Comparison of ENCODE assay signal across 16 cellular contexts in genomic region chr11:1433568-1433967, GRCh38. TPM values are rescaled to one million over a fixed set of nuclear protein-coding genes. Genes with fewer than 3 reads are reported as not detected.
DNase-seq lines count a peak whose midpoint lies in the region; ATAC-seq and TF ChIP-seq lines count a peak whose summit lies in the region.
"Had no signal": no experiment of that assay in that cellular context is flagged by ENCODE, and none has a peak within 500 bp of the region (broad histone marks: within the 10 kb centered on the region; RNA-seq: fewer than 3 reads in every experiment).

No MANE protein-coding gene starts in this region.

- H3K9me3 ChIP-seq in osteoblast (ENCODE audit: low read depth, low read length), result no peaks in the 10 kb centered on the region
- H3K9me3 ChIP-seq in aorta (ENCODE audit: control insufficient read depth, low read length), result no peaks in the 10 kb centered on the region
- H3K9me3 ChIP-seq: A549; BLaER1 treated with 17β-estradiol and CSF1 and Interleukin-3, amounts not matched to agents 10 nM and 100 nM had no signal

- no peaks in the 10 kb centered on the region for H3K79me2 ChIP-seq in osteoblast (ENCODE audit: insufficient read depth, low read length)

- H3K27ac ChIP-seq in angular gyrus (ENCODE audit: low read depth, low read length) (peak overlapping the region; percentile 7), osteoblast (ENCODE audit: low read depth, low read length) (no peak overlapping the region), aorta (ENCODE audit: low read depth in 1 of 2, low read length in 2 of 2) (no peak overlapping the region)
- H3K27ac ChIP-seq: 22Rv1; A549; BLaER1 treated with 17β-estradiol and CSF1 and Interleukin-3, amounts not matched to agents 10 nM and 100 nM; C4-2B had no signal

- no peaks in the 10 kb centered on the region for H4K20me1 ChIP-seq in osteoblast (ENCODE audit: insufficient read depth, low read length)

- H3K4me2 ChIP-seq in osteoblast (ENCODE audit: insufficient read depth, low read length), result no peak overlapping the region
- H3K4me2 ChIP-seq: A549; BLaER1 treated with 17β-estradiol and CSF1 and Interleukin-3, amounts not matched to agents 10 nM and 100 nM had no signal

- no peak overlapping the region for H3K4me3 ChIP-seq in osteoblast (ENCODE audit: insufficient read depth, low read length)
- no peak overlapping the region for H3K4me3 ChIP-seq in aorta (ENCODE audit: low read length in 2 of 2)
- H3K4me3 ChIP-seq: A549; BLaER1 treated with 17β-estradiol and CSF1 and Interleukin-3, amounts not matched to agents 10 nM and 100 nM had no signal

- H3K27me3 ChIP-seq in osteoblast (ENCODE audit: insufficient read depth, low read length), result no peaks in the 10 kb centered on the region
- H3K27me3 ChIP-seq in aorta (ENCODE audit: control insufficient read depth in 1 of 2, insufficient read depth in 2 of 2, low read length in 1 of 2), result no peaks in the 10 kb centered on the region

- 77 to 82% methylated on average over 15 of the region's 15 CpGs for WGBS in aorta, 2 donors

- peak; percentile 84 for DNase-seq in osteoblast (ENCODE audit: insufficient read length, low spot score, missing footprints)
- no peak for DNase-seq in aorta
- DNase-seq: AML-193; Caco-2; Calu3; CD4-positive, alpha-beta T cell; CD8-positive, alpha-beta T cell; DMS79 treated with DMSO at 0.1 percent for 48 hours; GF-D8 had no signal

- intact Hi-C loops in aorta (cut with DNase I), result no loop called here

- H3K36me3 ChIP-seq in osteoblast (ENCODE audit: insufficient read depth, low read length), result no peaks in the 10 kb centered on the region
- H3K36me3 ChIP-seq in aorta (ENCODE audit: control insufficient read depth in 1 of 2, insufficient read depth in 2 of 2, low read length in 1 of 2), result no peaks in the 10 kb centered on the region
- H3K36me3 ChIP-seq: BLaER1 treated with 17β-estradiol and CSF1 and Interleukin-3, amounts not matched to agents 10 nM and 100 nM had no signal

- ATAC-seq in aorta (ENCODE audit: low FRiP score) (peak; percentile 15), HG03196 (IDR thresholded peaks at IDR 0.05; ENCODE audit: unreplicated experiment) (no peak), GM18498 (IDR thresholded peaks at IDR 0.05; ENCODE audit: unreplicated experiment) (no peak)
- ATAC-seq: A549; CD8-positive, alpha-beta T cell had no signal

- TF ChIP-seq CTCF in osteoblast (IDR thresholded peaks at IDR 0.05; ENCODE audit: extremely low read depth, low read depth, low read length), result no peak

- H3K4me1 ChIP-seq in osteoblast (ENCODE audit: insufficient read depth, low read length), result no peaks in the 10 kb centered on the region
- H3K4me1 ChIP-seq in aorta (ENCODE audit: control insufficient read depth in 1 of 2, insufficient read depth in 2 of 2, low read length in 2 of 2), result no peaks in the 10 kb centered on the region

- no peak overlapping the region for H2AFZ ChIP-seq in osteoblast (ENCODE audit: low read length)

RNA-seq across cellular contexts. Expression of gene BRSK2, which starts 43.8 kb away (rescaled TPM):
- total RNA-seq in osteoblast (0.36 TPM in 1 of 2 replicates, not detected in the other), aorta (1 to 10 TPM in 1 of 2 donors, under 1 TPM in 1; 0.55 to 1.0 TPM)
- polyA plus RNA-seq in aorta, result under 1 TPM; 0.61 to 0.63 TPM

RNA-seq across cellular contexts. Expression of gene MOB2, which starts 53.0 kb away (rescaled TPM):
- 28.2 and 29.8 TPM in 2 replicates for total RNA-seq in osteoblast
- 10 to 100 TPM; 51.3 to 65.8 TPM for total RNA-seq in aorta
- 100 to 1,000 TPM in 1 of 2 donors, 10 to 100 TPM in 1; 32.4 to 104 TPM for polyA plus RNA-seq in aorta
